In the genomic region with DNA sequence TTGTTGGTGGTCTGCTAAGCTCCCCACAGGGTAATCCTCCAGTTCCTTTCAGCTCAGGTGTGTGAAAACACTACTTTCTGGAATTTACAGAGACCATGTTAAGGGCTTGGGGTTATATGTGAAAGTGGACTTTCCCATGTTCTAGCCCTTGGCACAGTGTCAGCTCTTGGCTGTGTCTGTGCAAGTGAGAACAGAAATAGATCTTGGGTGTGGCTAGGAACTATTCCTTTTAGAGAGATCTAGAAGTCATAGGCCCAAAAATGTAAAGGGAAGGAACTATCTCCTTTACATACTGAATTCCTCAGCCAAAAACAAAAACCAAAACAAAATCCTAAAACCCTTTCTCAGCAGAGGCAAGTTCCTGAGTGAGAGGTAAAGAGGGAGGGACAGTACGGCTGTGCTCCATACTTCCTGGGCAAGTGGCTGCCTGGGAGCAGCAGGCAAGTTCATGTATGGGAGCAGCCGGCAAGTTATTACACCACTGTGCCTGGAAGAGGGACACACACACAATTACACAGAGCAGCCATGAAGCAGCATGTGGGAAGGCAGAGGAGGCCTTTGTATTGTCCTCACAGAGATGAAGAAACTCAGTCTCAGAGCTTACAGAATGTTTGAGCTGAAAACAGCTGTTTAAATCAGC, we compare ENCODE assay signal across 9 cellular contexts. TPM values are rescaled to one million over a fixed set of nuclear protein-coding genes. Genes with fewer than 3 reads are reported as not detected.
DNase-seq lines count a peak whose midpoint lies in the region; ATAC-seq, FAIRE-seq and TF ChIP-seq lines count a peak whose summit lies in the region.
"Had no signal": no experiment of that assay in that cellular context is flagged by ENCODE, and none has a peak within 500 bp of the region (broad histone marks: within the 10 kb centered on the region; RNA-seq: fewer than 3 reads in every experiment).

No MANE protein-coding gene starts in this region.

- intact Hi-C loops in prostate gland (cut with DNase I), result loop anchor here (10.0 kb wide), 1 partner anchor 148 kb away; no protein-coding TSS in a partner anchor

- TF ChIP-seq CTCF in gastroesophageal sphincter (IDR thresholded peaks at IDR 0.05) (no peak), prostate gland (IDR thresholded peaks at IDR 0.05) (no peak)

- WGBS in gastroesophageal sphincter (ENCODE audit: low coverage in 1 of 2), 2 donors, result 6% methylated on average over 2 of the region's 2 CpGs; no CpG with 5 or more reads in 1 of the 2 donors
- WGBS in prostate gland, result 73% methylated on average over 2 of the region's 2 CpGs

- TF ChIP-seq POLR2A in gastroesophageal sphincter (IDR thresholded peaks at IDR 0.05) (no peak), prostate gland (IDR thresholded peaks at IDR 0.05) (no peak)

- H3K9me3 ChIP-seq in adipocyte (ENCODE audit: control insufficient read depth, low read length), result no peaks in the 10 kb centered on the region
- no peaks in the 10 kb centered on the region for H3K9me3 ChIP-seq in gastroesophageal sphincter
- H3K9me3 ChIP-seq in prostate gland, result no peaks in the 10 kb centered on the region

- DNase-seq in EH (ENCODE audit: low read depth), result peak; percentile 50
- peak; percentile 51 for DNase-seq in adipocyte (ENCODE audit: low read depth)
- peak; percentile 19 for DNase-seq in prostate gland (ENCODE audit: low spot score)
- no peak for DNase-seq in stimulated activated CD4-positive, alpha-beta T cell treated with anti-CD3 and anti-CD28 coated beads, Interleukin-4, amount 100 ng/mL, for 1 hour
- DNase-seq in DMS 273 treated with DMSO at 0.1 percent for 48 hours (lab: John Stamatoyannopoulos, UW), result no peak
- DNase-seq in urothelium cell line (ENCODE audit: low spot score), result no peak
- DNase-seq: DMS53 had no signal

- peak overlapping the region; percentile 30 to 84 (median 72) for H3K27ac ChIP-seq in gastroesophageal sphincter
- peak overlapping the region in 1 of 2 donors; percentile 30 for H3K27ac ChIP-seq in prostate gland

- H3K9ac ChIP-seq in adipocyte (ENCODE audit: low read length), result peak overlapping the region; percentile 64

- TF ChIP-seq EP300 in gastroesophageal sphincter (IDR thresholded peaks at IDR 0.05), result no peak

- H3K36me3 ChIP-seq in adipocyte (ENCODE audit: control insufficient read depth, insufficient read depth, low read length, severe bottlenecking) (peaks cover 84% of the 10 kb centered on the region), gastroesophageal sphincter (peaks cover 4 to 99% of the 10 kb centered on the region in 2 donors), prostate gland (peaks cover 12 to 17% of the 10 kb centered on the region in 2 donors)

- no peak overlapping the region for H3K4me3 ChIP-seq in adipocyte (ENCODE audit: low read length)
- no peak overlapping the region for H3K4me3 ChIP-seq in gastroesophageal sphincter
- no peak overlapping the region for H3K4me3 ChIP-seq in prostate gland

- H3K27me3 ChIP-seq in adipocyte (replicated peaks; ENCODE audit: control insufficient read depth, insufficient read depth, low read length), result no peaks in the 10 kb centered on the region
- no peaks in the 10 kb centered on the region for H3K27me3 ChIP-seq in gastroesophageal sphincter
- H3K27me3 ChIP-seq in prostate gland (replicated peaks; ENCODE audit: insufficient read depth), result no peaks in the 10 kb centered on the region

- H3K4me1 ChIP-seq in adipocyte (ENCODE audit: control insufficient read depth, insufficient read depth, low read length) (peaks cover 12% of the 10 kb centered on the region), gastroesophageal sphincter (peaks cover 0 to 27% (median 9%) of the 10 kb centered on the region in 3 donors), prostate gland (replicated peaks) (no peaks in the 10 kb centered on the region)

- no peak for FAIRE-seq in urothelium cell line (lab: Jason Lieb, UNC)

- ATAC-seq in gastroesophageal sphincter (peak; percentile 69), GM21825 (IDR thresholded peaks at IDR 0.05; ENCODE audit: unreplicated experiment) (no peak)

RNA-seq across cellular contexts. Expression of gene C3orf62, which starts 19.9 kb away (rescaled TPM):
- total RNA-seq in gastroesophageal sphincter (10 to 100 TPM in 1 of 4 donors, 1 to 10 TPM in 3; 3.5 to 14.9 (median 4.2) TPM), prostate gland (1 to 10 TPM; 4.3 to 9.7 TPM)

RNA-seq across cellular contexts. Expression of gene USP4, which starts 43.0 kb away (rescaled TPM):
- 10 to 100 TPM; 15.8 to 36.9 (median 29.8) TPM for total RNA-seq in gastroesophageal sphincter
- 10 to 100 TPM; 18.3 to 30.8 TPM for total RNA-seq in prostate gland

Comparison
In these comparisons a context has a peak if more than half of its experiments do, and no peak if none do; other contexts are left out.
1. DNase-seq: peak in EH (single experiment), adipocyte (single experiment) and prostate gland (single experiment); none in stimulated activated CD4-positive, alpha-beta T cell treated with anti-CD3 and anti-CD28 coated beads, Interleukin-4, amount 100 ng/mL, for 1 hour (single experiment), DMS 273 treated with DMSO at 0.1 percent for 48 hours (single experiment) and urothelium cell line (single experiment).